Comparison of ENCODE assay signal across 8 cellular contexts in the genomic region with DNA sequence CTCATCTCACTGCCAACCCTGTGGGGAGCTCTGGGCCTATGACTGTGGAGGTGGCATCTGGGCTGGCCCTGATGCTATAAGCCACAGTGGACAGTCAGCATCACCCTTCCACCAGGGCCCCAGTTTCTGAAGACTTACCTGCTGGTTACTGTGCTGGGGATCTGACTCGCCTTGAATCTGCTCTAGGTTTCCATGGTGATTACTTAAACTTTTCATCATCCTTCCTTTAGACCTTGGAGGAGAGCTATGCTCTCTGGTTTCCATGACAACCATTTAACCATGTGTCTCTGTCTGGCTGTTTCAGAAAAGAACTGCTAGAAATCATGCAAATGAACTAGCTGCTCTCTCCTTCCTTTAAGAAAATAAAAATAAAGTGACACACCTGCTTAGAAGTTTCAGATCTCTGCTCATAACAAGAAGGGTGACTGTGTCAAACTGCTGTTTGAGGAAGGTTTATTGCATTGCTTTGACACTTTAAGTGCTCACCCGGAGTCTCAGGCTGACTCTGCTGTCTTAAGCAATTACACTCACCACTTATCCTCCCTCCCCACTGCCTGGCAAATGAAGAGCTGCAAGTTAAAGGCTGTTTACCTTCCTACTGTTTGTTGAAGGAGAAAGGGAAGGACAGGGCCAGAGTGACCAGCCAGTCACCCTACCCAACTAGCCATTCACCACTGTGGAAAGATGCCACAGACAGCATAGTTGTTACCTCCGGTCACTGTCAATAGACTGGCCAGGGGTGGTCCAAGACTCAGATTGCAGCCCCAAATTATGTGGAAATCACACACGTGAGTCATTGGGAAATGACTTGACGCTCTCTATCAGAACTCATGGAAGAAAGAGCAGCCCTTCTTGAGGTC.
DNase-seq lines count a peak whose midpoint lies in the region; ATAC-seq and TF ChIP-seq lines count a peak whose summit lies in the region.

No MANE protein-coding gene starts in this region.

- no peak overlapping the region for H3K27ac Mint-ChIP-seq in activated CD8-positive, alpha-beta T cell treated with anti-CD3 and anti-CD28 coated beads, Interleukin-2, amount 10 ng/mL, durations not matched to agents 7 days and 5 days
- H3K27ac Mint-ChIP-seq in nephron progenitor cell, result peak overlapping the region; percentile 63
- no peak overlapping the region for H3K27ac Mint-ChIP-seq in progenitor cell of endocrine pancreas

- H3K4me3 Mint-ChIP-seq in activated CD8-positive, alpha-beta T cell treated with anti-CD3 and anti-CD28 coated beads, Interleukin-2, amount 10 ng/mL, durations not matched to agents 7 days and 5 days, result no peak overlapping the region
- H3K4me3 Mint-ChIP-seq in nephron progenitor cell (peak overlapping the region; percentile 4), progenitor cell of endocrine pancreas (ENCODE audit: low read depth) (no peak overlapping the region)

- H3K36me3 Mint-ChIP-seq in activated CD8-positive, alpha-beta T cell treated with anti-CD3 and anti-CD28 coated beads, Interleukin-2, amount 10 ng/mL, durations not matched to agents 7 days and 5 days (ENCODE audit: low read depth), result no peaks in the 10 kb centered on the region
- H3K36me3 Mint-ChIP-seq in nephron progenitor cell (ENCODE audit: low read depth) (no peaks in the 10 kb centered on the region), progenitor cell of endocrine pancreas (ENCODE audit: insufficient read depth) (no peaks in the 10 kb centered on the region)

- no peak overlapping the region for H3K4me3 ChIP-seq in AG04449 (ENCODE audit: low read depth, low read length)

- H3K9me3 Mint-ChIP-seq in activated CD8-positive, alpha-beta T cell treated with anti-CD3 and anti-CD28 coated beads, Interleukin-2, amount 10 ng/mL, durations not matched to agents 7 days and 5 days (ENCODE audit: insufficient read depth), result no peaks in the 10 kb centered on the region
- H3K9me3 Mint-ChIP-seq in nephron progenitor cell, result peaks cover 9% of the 10 kb centered on the region
- H3K9me3 Mint-ChIP-seq in progenitor cell of endocrine pancreas (ENCODE audit: low read depth), result no peaks in the 10 kb centered on the region

- H3K27me3 Mint-ChIP-seq in activated CD8-positive, alpha-beta T cell treated with anti-CD3 and anti-CD28 coated beads, Interleukin-2, amount 10 ng/mL, durations not matched to agents 7 days and 5 days (ENCODE audit: low read depth), result peaks cover 10% of the 10 kb centered on the region
- H3K27me3 Mint-ChIP-seq in nephron progenitor cell (ENCODE audit: low read depth, poor library complexity) (peaks cover 2% of the 10 kb centered on the region), progenitor cell of endocrine pancreas (peaks cover 35% of the 10 kb centered on the region)

- POLR2A ChIA-PET in AG04449 (lab: Yijun Ruan, JAX) (no interaction called here), HEK293T (lab: Yijun Ruan, JAX) (no interaction called here)
- POLR2A ChIA-PET in activated CD8-positive, alpha-beta T cell treated with anti-CD3 and anti-CD28 coated beads, Interleukin-2, amount 10 ng/mL, durations not matched to agents 7 days and 5 days (lab: Charles Lee), result no interaction called here

- DNase-seq in AG04449 (ENCODE audit: low read depth, low spot score), result peak; percentile 23
- no peak for DNase-seq in activated CD8-positive, alpha-beta T cell treated with anti-CD3 and anti-CD28 coated beads, Interleukin-2, amount 10 ng/mL, durations not matched to agents 7 days and 5 days
- DNase-seq in nephron progenitor cell, result no peak
- no peak for DNase-seq in progenitor cell of endocrine pancreas (ENCODE audit: low spot score, unreplicated experiment)
- no peak for DNase-seq in activated gamma-delta T cell (lab: John Stamatoyannopoulos, UW)
- no peak for DNase-seq in HEK293T (ENCODE audit: extremely low spot score)

- TF ChIP-seq CTCF in AG04449 (IDR thresholded peaks at IDR 0.05; ENCODE audit: insufficient read depth, low read length, missing control alignments) (no peak), nephron progenitor cell (IDR thresholded peaks at IDR 0.05) (no peak), progenitor cell of endocrine pancreas (IDR thresholded peaks at IDR 0.05; ENCODE audit: unreplicated experiment) (no peak)

- H3K4me1 Mint-ChIP-seq in activated CD8-positive, alpha-beta T cell treated with anti-CD3 and anti-CD28 coated beads, Interleukin-2, amount 10 ng/mL, durations not matched to agents 7 days and 5 days (ENCODE audit: low read depth), result peaks cover 12% of the 10 kb centered on the region
- H3K4me1 Mint-ChIP-seq in nephron progenitor cell (peaks cover 21% of the 10 kb centered on the region), progenitor cell of endocrine pancreas (ENCODE audit: low read depth) (peaks cover 3% of the 10 kb centered on the region)

- CTCF ChIA-PET in AG04449 (lab: Yijun Ruan, JAX) (interaction anchor here (0.7 to 1.5 kb wide), 4 partner anchors 9 to 29 kb away, joined by 3 to 4 read pairs (median 3); no protein-coding TSS in a partner anchor), HEK293T (lab: Yijun Ruan, JAX) (no interaction called here)
- CTCF ChIA-PET in activated CD8-positive, alpha-beta T cell treated with anti-CD3 and anti-CD28 coated beads, Interleukin-2, amount 10 ng/mL, durations not matched to agents 7 days and 5 days (lab: Charles Lee), result interaction anchor here (0.6 to 0.7 kb wide), 2 partner anchors 29 to 177 kb away, joined by 3 read pairs; no protein-coding TSS in a partner anchor

- ATAC-seq in GM18909 (IDR thresholded peaks at IDR 0.05; ENCODE audit: poor library complexity, unreplicated experiment), result peak; percentile 95
- ATAC-seq in HG03064 (IDR thresholded peaks at IDR 0.05; ENCODE audit: low read depth, unreplicated experiment), result peak; percentile 97
- peak; percentile 74 for ATAC-seq in activated CD8-positive, alpha-beta T cell treated with anti-CD3 and anti-CD28 coated beads, Interleukin-2, amount 10 ng/mL, durations not matched to agents 7 days and 5 days

TF ChIP-seq in HEK293T, 16 proteins besides CTCF, POLR2A, EP300 and RAD21:
- no peak for TF ChIP-seq ELF4 (IDR thresholded peaks at IDR 0.05)
- no peak for TF ChIP-seq SUZ12 (IDR thresholded peaks at IDR 0.05)
- TF ChIP-seq LEF1 (IDR thresholded peaks at IDR 0.05; ENCODE audit: borderline replicate concordance), result no peak
- no peak for TF ChIP-seq SP1 (IDR thresholded peaks at IDR 0.05)
- TF ChIP-seq HDGF (IDR thresholded peaks at IDR 0.05; ENCODE audit: borderline replicate concordance), result no peak
- TF ChIP-seq TARDBP (IDR thresholded peaks at IDR 0.05), result no peak
- TF ChIP-seq CTBP1 (IDR thresholded peaks at IDR 0.05; ENCODE audit: borderline replicate concordance), result no peak
- no peak for TF ChIP-seq L3MBTL2 (conservative IDR thresholded peaks at IDR 0.05)
- no peak for TF ChIP-seq ZNF384 (IDR thresholded peaks at IDR 0.05)
